In the genomic region with DNA sequence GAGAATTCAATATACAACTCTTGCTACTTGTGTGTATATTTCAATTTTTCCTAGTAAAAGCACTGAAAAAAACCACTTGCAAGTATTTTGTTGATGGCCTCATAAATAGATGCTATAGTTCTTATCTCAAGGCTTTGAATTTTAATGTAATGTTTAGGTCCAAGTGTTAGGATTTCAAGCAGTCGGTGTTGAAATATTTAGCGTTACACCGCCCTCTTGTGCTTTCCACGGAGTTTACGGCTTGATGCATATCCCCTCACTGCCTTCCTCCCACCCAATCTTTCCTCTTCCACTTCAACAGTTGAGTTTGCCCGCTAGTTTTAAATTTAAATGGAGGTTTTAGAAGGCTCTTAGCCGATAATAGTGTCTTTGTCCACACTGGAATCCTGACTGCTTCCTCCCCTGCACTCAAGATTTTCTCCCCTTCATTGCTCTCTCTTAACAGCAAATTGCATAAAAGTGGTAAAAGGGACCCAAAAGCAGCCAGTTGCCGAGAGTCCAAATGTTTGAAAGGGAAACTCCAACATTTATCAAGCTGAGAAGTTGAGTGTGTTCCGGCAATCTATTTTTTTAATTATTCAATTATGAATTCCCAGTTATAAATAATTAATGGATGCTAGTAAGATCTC, we compare ENCODE assay signal across 9 cellular contexts. TPM values are rescaled to one million over a fixed set of nuclear protein-coding genes. Genes with fewer than 3 reads are reported as not detected.
DNase-seq lines count a peak whose midpoint lies in the region; ATAC-seq, FAIRE-seq and TF ChIP-seq lines count a peak whose summit lies in the region.
"Had no signal": no experiment of that assay in that cellular context is flagged by ENCODE, and none has a peak within 500 bp of the region (broad histone marks: within the 10 kb centered on the region; RNA-seq: fewer than 3 reads in every experiment).

No MANE protein-coding gene starts in this region.

- H3K36me3 ChIP-seq in effector memory CD4-positive, alpha-beta T cell (ENCODE audit: control insufficient read depth, insufficient read depth, low read length), result no peaks in the 10 kb centered on the region

- H3K27me3 Mint-ChIP-seq in osteocyte (ENCODE audit: unreplicated experiment), result peaks cover 87% of the 10 kb centered on the region

- no peaks in the 10 kb centered on the region for H3K36me3 Mint-ChIP-seq in osteocyte (ENCODE audit: unreplicated experiment)

- H3K27me3 ChIP-seq in effector memory CD4-positive, alpha-beta T cell (replicated peaks; ENCODE audit: control insufficient read depth, insufficient read depth, low read length, poor library complexity, severe bottlenecking), result peaks cover 5% of the 10 kb centered on the region

- H3K4me1 ChIP-seq in effector memory CD4-positive, alpha-beta T cell (ENCODE audit: control insufficient read depth, insufficient read depth, low read length, poor library complexity, severe bottlenecking), result no peaks in the 10 kb centered on the region

- no peak overlapping the region for H3K27ac ChIP-seq in effector memory CD4-positive, alpha-beta T cell (ENCODE audit: insufficient read depth, low read length, poor library complexity, severe bottlenecking)

- no peak overlapping the region for H3K4me3 ChIP-seq in cardiac fibroblast (replicated peaks in 1 of 2; ENCODE audit: low read depth in 2 of 2, low read length in 2 of 2)
- H3K4me3 ChIP-seq in effector memory CD4-positive, alpha-beta T cell (ENCODE audit: insufficient read depth, low read depth, low read length, poor library complexity, severe bottlenecking), result no peak overlapping the region

- peak; percentile 41 for DNase-seq in A172 (ENCODE audit: low spot score)
- peak; percentile 59 for DNase-seq in NCI-H2227 (lab: John Stamatoyannopoulos, UW; ENCODE audit: unreplicated experiment)
- peak; percentile 37 to 54 for DNase-seq in cardiac fibroblast (ENCODE audit: low read depth in 2 of 2)
- DNase-seq in osteocyte (ENCODE audit: extremely low spot score, unreplicated experiment), result no peak
- DNase-seq in effector memory CD4-positive, alpha-beta T cell, result no peak
- DNase-seq in GM19239 (ENCODE audit: insufficient read length, low spot score), result no peak

- H3K9me3 ChIP-seq in effector memory CD4-positive, alpha-beta T cell (ENCODE audit: control insufficient read depth, low read length), result no peaks in the 10 kb centered on the region

- peak; percentile 54 for FAIRE-seq in G401.6 (lab: Jason Lieb, UNC)
- no peak for FAIRE-seq in GM19239 (lab: Jason Lieb, UNC)
- FAIRE-seq: colon had no signal

- H3K4me1 Mint-ChIP-seq in osteocyte (ENCODE audit: unreplicated experiment), result no peaks in the 10 kb centered on the region

- no peaks in the 10 kb centered on the region for H3K9me3 Mint-ChIP-seq in osteocyte (ENCODE audit: unreplicated experiment)

- no peak overlapping the region for H3K27ac Mint-ChIP-seq in osteocyte (ENCODE audit: unreplicated experiment)

- ATAC-seq in HG03520 (IDR thresholded peaks at IDR 0.05; ENCODE audit: unreplicated experiment), result no peak

- no peak overlapping the region for H3K4me3 Mint-ChIP-seq in osteocyte (ENCODE audit: unreplicated experiment)

- TF ChIP-seq CTCF in cardiac fibroblast (IDR thresholded peaks at IDR 0.05; ENCODE audit: low read depth, low read length) (peak; percentile 44), osteocyte (IDR thresholded peaks at IDR 0.05) (peak; percentile 62)

RNA-seq across cellular contexts. Expression of a gene that starts 25.9 kb away (rescaled TPM):
- 29.0 and 36.9 TPM in 2 replicates for total RNA-seq in A172 (2014; rRNA removed; shearing (Covaris generic))
- 19.9 and 24.2 TPM in 2 replicates for total RNA-seq in osteocyte

RNA-seq across cellular contexts. Expression of a gene that starts 49.9 kb away (rescaled TPM):
- total RNA-seq in A172 (2014; rRNA removed; shearing (Covaris generic)), result 49.9 and 61.5 TPM in 2 replicates
- 17.7 and 18.9 TPM in 2 replicates for total RNA-seq in osteocyte

Comparison
In these comparisons a context has a peak if more than half of its experiments do, and no peak if none do; other contexts are left out.
1. DNase-seq: peak in A172 (single experiment), NCI-H2227 (single experiment) and cardiac fibroblast (2 of 2); none in osteocyte (single experiment), effector memory CD4-positive, alpha-beta T cell (0 of 3) and GM19239 (single experiment).